1 cellular context compared by ENCODE assay signal in genomic region chr10:32055478-32056135, GRCh38.
TF ChIP-seq lines count a peak whose summit lies in the region.

No MANE protein-coding gene starts in this region.

TF ChIP-seq in HepG2, 621 proteins besides CTCF, POLR2A, EP300 and RAD21 (continued from another document and continues in another):
- TF ChIP-seq ZBTB40 (IDR thresholded peaks at IDR 0.05) = no peak
- TF ChIP-seq ZBTB40 (CRISPR knock-in tag; IDR thresholded peaks at IDR 0.05) = no peak
- no peak for TF ChIP-seq PHB2 (IDR thresholded peaks at IDR 0.05; ENCODE audit: partially characterized antibody)
- no peak for TF ChIP-seq PITX1 (CRISPR knock-in tag; IDR thresholded peaks at IDR 0.05)
- no peak for TF ChIP-seq FOXK1 (CRISPR knock-in tag; IDR thresholded peaks at IDR 0.05; ENCODE audit: borderline replicate concordance, low read depth)
- 0 out of 2 replicates have a peak, but pooled peaks have one; percentile 10 for TF ChIP-seq ZNF556 (CRISPR knock-in tag; IDR thresholded peaks at IDR 0.05; ENCODE audit: borderline replicate concordance)
- no peak for TF ChIP-seq ZNF639 (CRISPR knock-in tag; conservative IDR thresholded peaks at IDR 0.05)
- no peak for TF ChIP-seq NFRKB (IDR thresholded peaks at IDR 0.05)
- no peak for TF ChIP-seq ZNF773 (CRISPR knock-in tag; IDR thresholded peaks at IDR 0.05; ENCODE audit: borderline replicate concordance)
- TF ChIP-seq RFX1 (IDR thresholded peaks at IDR 0.05) = no peak
- no peak for TF ChIP-seq U2AF1 (optimal IDR thresholded peaks at IDR 0.05; ENCODE audit: low read depth, low read length)
- TF ChIP-seq TIGD3 (CRISPR knock-in tag; IDR thresholded peaks at IDR 0.05; ENCODE audit: borderline replicate concordance) = no peak
- peak; percentile 69 for TF ChIP-seq HNRNPLL (IDR thresholded peaks at IDR 0.05; ENCODE audit: low read depth, low read length, poor library complexity, severe bottlenecking)
- no peak for TF ChIP-seq ZC3H13 (CRISPR knock-in tag; IDR thresholded peaks at IDR 0.05)
- TF ChIP-seq ATF7 (IDR thresholded peaks at IDR 0.05) = no peak
- no peak for TF ChIP-seq ATF7 (CRISPR knock-in tag; IDR thresholded peaks at IDR 0.05)
- 0 out of 2 replicates have a peak, but pooled peaks have one; percentile 74 for TF ChIP-seq FLYWCH1 (CRISPR knock-in tag; IDR thresholded peaks at IDR 0.05)
- TF ChIP-seq ZNF142 (CRISPR knock-in tag; IDR thresholded peaks at IDR 0.05) = no peak
- peak; percentile 30; the same call in 1 of the 2 replicates for TF ChIP-seq ZNF234 (CRISPR knock-in tag; conservative IDR thresholded peaks at IDR 0.05)
- no peak for TF ChIP-seq HMGXB3 (CRISPR knock-in tag; IDR thresholded peaks at IDR 0.05; ENCODE audit: borderline replicate concordance)
- TF ChIP-seq TFE3 (CRISPR knock-in tag; IDR thresholded peaks at IDR 0.05) = no peak
- 0 out of 2 replicates have a peak, but pooled peaks have one; percentile 29 for TF ChIP-seq CREM (IDR thresholded peaks at IDR 0.05)
- TF ChIP-seq CREM (CRISPR knock-in tag; IDR thresholded peaks at IDR 0.05) = no peak
- no peak for TF ChIP-seq NBN (conservative IDR thresholded peaks at IDR 0.05)
- TF ChIP-seq HOXA3 (CRISPR knock-in tag; IDR thresholded peaks at IDR 0.05) = no peak
- TF ChIP-seq SP5 (CRISPR knock-in tag; IDR thresholded peaks at IDR 0.05; ENCODE audit: borderline replicate concordance, low read depth) = no peak
